ENCODE assay signal across 8 cellular contexts in the genomic region with DNA sequence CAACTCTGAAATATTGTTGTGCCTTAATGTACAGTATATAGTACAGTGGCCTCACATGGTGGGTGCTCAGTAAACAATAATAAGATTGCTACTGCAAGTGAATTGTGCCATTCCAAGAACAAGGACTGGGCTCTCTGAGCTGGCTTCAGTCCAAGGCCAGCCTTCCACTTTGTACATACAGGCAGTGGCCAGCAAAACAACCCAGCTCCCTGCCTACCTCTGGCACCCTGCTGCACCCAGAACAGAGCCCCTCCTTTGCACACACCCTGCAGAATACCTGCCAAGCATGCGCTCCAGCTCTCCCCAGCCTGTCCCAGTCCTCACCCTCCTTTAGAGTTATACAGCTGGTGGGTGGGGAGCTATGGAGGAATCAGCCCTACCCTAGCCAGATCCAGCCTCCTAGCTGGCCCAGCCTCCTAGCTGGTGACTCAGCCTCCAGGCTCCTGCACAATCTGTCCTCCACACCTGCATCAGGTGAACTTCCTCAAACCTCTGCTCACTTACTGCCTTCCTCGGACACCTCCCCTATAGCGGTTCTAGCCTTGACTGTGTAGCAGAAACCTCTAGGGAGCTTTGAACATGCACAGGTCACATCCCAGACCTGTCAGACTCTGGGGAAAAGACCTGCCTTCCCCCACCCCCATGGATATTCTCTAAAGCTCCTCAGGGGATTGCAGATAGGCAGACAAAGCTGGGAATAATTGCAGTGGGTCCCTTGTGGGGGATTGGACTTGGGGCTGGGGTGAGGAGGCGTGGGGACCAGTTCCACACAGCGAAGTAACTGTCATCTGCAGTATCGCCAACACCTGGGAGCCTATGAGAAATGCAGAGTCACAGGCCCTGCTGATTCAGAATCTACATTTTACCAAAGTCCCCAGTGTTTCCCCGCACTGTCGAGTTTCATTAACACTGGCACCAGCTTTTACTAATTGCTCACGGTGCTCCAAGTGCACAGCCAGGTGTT. TPM values are rescaled to one million over a fixed set of nuclear protein-coding genes. Genes with fewer than 3 reads are reported as not detected.
A peak's percentile ranks its signal among the peaks of the same experiment; 100 is the strongest.
DNase-seq lines count a peak whose midpoint lies in the region; ATAC-seq and TF ChIP-seq lines count a peak whose summit lies in the region.

No MANE protein-coding gene starts in this region.

- H3K4me3 Mint-ChIP-seq in activated CD4-positive, alpha-beta T cell treated with anti-CD3 and anti-CD28 coated beads, Interleukin-2, amount 10 ng/mL, durations not matched to agents 7 days and 5 days = peak overlapping the region; percentile 35

- H3K4me1 ChIP-seq in Panc1 (ENCODE audit: control insufficient read depth, insufficient read depth, low read length) (no peaks in the 10 kb centered on the region), skeletal muscle tissue (ENCODE audit: control insufficient read depth in 3 of 3, insufficient read depth in 3 of 3, low read length in 3 of 3) (peaks cover 36 to 51% (median 47%) of the 10 kb centered on the region in 3 donors)

- in situ Hi-C loops in Panc1 (cut with HindIII; ENCODE audit: low pct_unique_long_range_greater_than_20kb, low sequenced_read_pairs) = no loop called here

- ATAC-seq in Panc1 = peak; percentile 50; the same call in 1 of the 2 replicates
- ATAC-seq in left ventricle myocardium superior = peak; percentile 78

- no peak for TF ChIP-seq CTCF in Panc1 (IDR thresholded peaks at IDR 0.05)

- CTCF ChIA-PET in activated CD4-positive, alpha-beta T cell treated with anti-CD3 and anti-CD28 coated beads, Interleukin-2, amount 10 ng/mL, durations not matched to agents 7 days and 5 days (lab: Charles Lee) = interaction anchor here (0.6 to 1.6 kb wide), 12 partner anchors 9 to 486 kb away, joined by 3 to 9 read pairs (median 4); no protein-coding TSS in a partner anchor
- CTCF ChIA-PET in Panc1 (lab: Charles Lee) = interaction anchor here (0.6 kb wide), 1 partner anchor 63 kb away, joined by 4 read pairs; no protein-coding TSS in a partner anchor

- no TSS peak for BruUV-seq in Panc1 (replicated peaks; lab: Mats Ljungman, UMichigan)

- peak overlapping the region; percentile 66 to 80 (median 77) for H3K9ac ChIP-seq in skeletal muscle tissue (ENCODE audit: low read depth in 1 of 3, low read length in 3 of 3)

- H3K4me3 ChIP-seq in Panc1 (ENCODE audit: low read depth in 2 of 2, low read length in 2 of 2) (no peak overlapping the region), skeletal muscle tissue (ENCODE audit: low read length in 3 of 3) (peak overlapping the region in 1 of 3 donors; percentile 72)

- H3K9me3 ChIP-seq in Panc1 (ENCODE audit: control insufficient read depth, insufficient read depth, low read depth, low read length) (no peaks in the 10 kb centered on the region), skeletal muscle tissue (ENCODE audit: control insufficient read depth in 3 of 3, low read length in 3 of 3) (no peaks in the 10 kb centered on the region)

- intact Hi-C loops in Panc1 (cut with micrococcal nuclease; ENCODE audit: unreplicated experiment) (no loop called here), left ventricle myocardium superior (cut with micrococcal nuclease) (no loop called here)

- H3K36me3 ChIP-seq in Panc1 (ENCODE audit: control insufficient read depth, insufficient read depth, low read length) = no peaks in the 10 kb centered on the region
- peaks cover 3 to 6% (median 4%) of the 10 kb centered on the region in 3 donors for H3K36me3 ChIP-seq in skeletal muscle tissue (ENCODE audit: control insufficient read depth in 3 of 3, insufficient read depth in 3 of 3, low read length in 3 of 3)

- no peak overlapping the region for H3K27ac Mint-ChIP-seq in activated CD4-positive, alpha-beta T cell treated with anti-CD3 and anti-CD28 coated beads, Interleukin-2, amount 10 ng/mL, durations not matched to agents 7 days and 5 days

- POLR2A ChIA-PET in activated CD4-positive, alpha-beta T cell treated with anti-CD3 and anti-CD28 coated beads, Interleukin-2, amount 10 ng/mL, durations not matched to agents 7 days and 5 days (lab: Charles Lee) = no interaction called here
- POLR2A ChIA-PET in Panc1 (lab: Charles Lee) = interaction anchor here (0.5 kb wide), 1 partner anchor 251 kb away, joined by 10 read pairs; no protein-coding TSS in a partner anchor

- peaks cover 42% of the 10 kb centered on the region for H3K4me1 Mint-ChIP-seq in activated CD4-positive, alpha-beta T cell treated with anti-CD3 and anti-CD28 coated beads, Interleukin-2, amount 10 ng/mL, durations not matched to agents 7 days and 5 days

- peaks cover 3% of the 10 kb centered on the region for H3K36me3 Mint-ChIP-seq in activated CD4-positive, alpha-beta T cell treated with anti-CD3 and anti-CD28 coated beads, Interleukin-2, amount 10 ng/mL, durations not matched to agents 7 days and 5 days (ENCODE audit: low read depth)

- no peaks in the 10 kb centered on the region for H3K9me3 Mint-ChIP-seq in activated CD4-positive, alpha-beta T cell treated with anti-CD3 and anti-CD28 coated beads, Interleukin-2, amount 10 ng/mL, durations not matched to agents 7 days and 5 days

- H3K27ac ChIP-seq in Panc1 (ENCODE audit: low read length) = no peak overlapping the region
- no peak overlapping the region for H3K27ac ChIP-seq in skeletal muscle tissue (ENCODE audit: low read depth, low read length)

- H3K27me3 ChIP-seq in Panc1 (ENCODE audit: control insufficient read depth, insufficient read depth, low read length) (no peaks in the 10 kb centered on the region; the same call in 1 of the 2 replicates), skeletal muscle tissue (ENCODE audit: control insufficient read depth in 3 of 3, insufficient read depth in 3 of 3, low read length in 3 of 3) (peaks cover 3 to 7% (median 5%) of the 10 kb centered on the region in 3 donors)

- DNase-seq in activated CD4-positive, alpha-beta T cell treated with anti-CD3 and anti-CD28 coated beads, Interleukin-2, amount 10 ng/mL, durations not matched to agents 7 days and 5 days = no peak
- DNase-seq in activated CD4-positive, alpha-beta T cell treated with anti-CD3 and anti-CD28 coated beads, Interleukin-2, amount 50 U/mL, for 4 hours = no peak
- DNase-seq in Panc1 (ENCODE audit: low read depth, low spot score) (no peak), left ventricle myocardium superior (peak; percentile 71), AG20443 (ENCODE audit: low spot score) (no peak), CD1c-positive myeloid dendritic cell (ENCODE audit: extremely low spot score) (no peak)
- DNase-seq in activated naive CD4-positive, alpha-beta T cell treated with Interleukin-2 at 50 U/mL for 16 hours = no peak

- peaks cover 24% of the 10 kb centered on the region for H3K27me3 Mint-ChIP-seq in activated CD4-positive, alpha-beta T cell treated with anti-CD3 and anti-CD28 coated beads, Interleukin-2, amount 10 ng/mL, durations not matched to agents 7 days and 5 days

RNA-seq across cellular contexts. Expression of a gene that starts 17.9 kb away (rescaled TPM):
- total RNA-seq in activated CD4-positive, alpha-beta T cell treated with anti-CD3 and anti-CD28 coated beads, Interleukin-2, amount 10 ng/mL, durations not matched to agents 7 days and 5 days = not detected
- 0.46 TPM for total RNA-seq in Panc1 (2021; ENCODE audit: unreplicated experiment)
- polyA plus RNA-seq in Panc1 (2012; ENCODE audit: insufficient read length) = 0.30 TPM
- not detected for total RNA-seq in left ventricle myocardium superior
- 0.52 TPM for total RNA-seq in skeletal muscle tissue

RNA-seq across cellular contexts. Expression of a gene that starts 25.6 kb away (rescaled TPM):
- total RNA-seq in activated CD4-positive, alpha-beta T cell treated with anti-CD3 and anti-CD28 coated beads, Interleukin-2, amount 10 ng/mL, durations not matched to agents 7 days and 5 days = 10 to 100 TPM; 14.4 to 15.1 TPM
- total RNA-seq in Panc1 (2021; ENCODE audit: unreplicated experiment) (20.3 TPM), left ventricle myocardium superior (89.7 TPM), skeletal muscle tissue (13.6 TPM)
- 9.4 TPM for polyA plus RNA-seq in Panc1 (2012; ENCODE audit: insufficient read length)

RNA-seq across cellular contexts. Expression of a gene that starts 57.9 kb away (rescaled TPM):
- total RNA-seq in activated CD4-positive, alpha-beta T cell treated with anti-CD3 and anti-CD28 coated beads, Interleukin-2, amount 10 ng/mL, durations not matched to agents 7 days and 5 days = under 1 TPM; 0.29 to 0.45 TPM
- total RNA-seq in Panc1 (2021; ENCODE audit: unreplicated experiment) (2.4 TPM), left ventricle myocardium superior (1.9 TPM), skeletal muscle tissue (3.1 TPM)
- 4.1 TPM for polyA plus RNA-seq in Panc1 (2012; ENCODE audit: insufficient read length)
